Comparison of ENCODE assay signal across 8 cellular contexts in genomic region chr6:148509789-148510581, GRCh38.
DNase-seq lines count a peak whose midpoint lies in the region; ATAC-seq and TF ChIP-seq lines count a peak whose summit lies in the region.

No MANE protein-coding gene starts in this region.

- peak overlapping the region; percentile 80 to 87 (median 86) for H3K4me3 Mint-ChIP-seq in nephron
- no peak overlapping the region for H3K4me3 Mint-ChIP-seq in T-helper 2 cell treated with Interferon-gamma antibody and Interleukin-4, amounts not matched to agents 5 μg/mL and 100 μg/mL, for 36 hours

- H3K9me2 ChIP-seq in PC-3 (replicated peaks; ENCODE audit: low read length): no peaks in the 10 kb centered on the region

- no peak overlapping the region for H3K27ac ChIP-seq in PC-3 (ENCODE audit: low read length)

- H3K9me3 ChIP-seq in PC-3 (ENCODE audit: low read length): no peaks in the 10 kb centered on the region

- no peaks in the 10 kb centered on the region for H3F3A ChIP-seq in PC-3 (ENCODE audit: low read length, unreplicated experiment)

- CTCF ChIA-PET in PC-3 (lab: Charles Lee): no interaction called here

- H3K36me3 ChIP-seq in PC-3 (ENCODE audit: low read depth, low read length): no peaks in the 10 kb centered on the region

- DNase-seq in PC-3 (no peak), epithelial cell of esophagus (ENCODE audit: low read depth) (peak; percentile 68), medulla oblongata (ENCODE audit: extremely low spot score) (no peak)
- DNase-seq in T-helper 2 cell treated with Interferon-gamma antibody and Interleukin-4, amounts not matched to agents 5 μg/mL and 100 μg/mL, for 36 hours (ENCODE audit: low spot score): no peak

- H3K4me2 ChIP-seq in PC-3 (ENCODE audit: low read length): no peak overlapping the region

- BruUV-seq in PC-3 (replicated peaks; lab: Mats Ljungman, UMichigan): no TSS peak

- H3K27me3 ChIP-seq in PC-3 (ENCODE audit: low read length): no peaks in the 10 kb centered on the region

- H3K9me3 Mint-ChIP-seq in nephron: no peaks in the 10 kb centered on the region
- H3K9me3 Mint-ChIP-seq in T-helper 2 cell treated with Interferon-gamma antibody and Interleukin-4, amounts not matched to agents 5 μg/mL and 100 μg/mL, for 36 hours: no peaks in the 10 kb centered on the region

- H3K4me3 ChIP-seq in PC-3 (ENCODE audit: low read length) (no peak overlapping the region), epithelial cell of esophagus (ENCODE audit: low read length) (no peak overlapping the region)

- H3K27me3 Mint-ChIP-seq in nephron (ENCODE audit: low read depth): peaks cover 4% of the 10 kb centered on the region
- peaks cover 29% of the 10 kb centered on the region for H3K27me3 Mint-ChIP-seq in T-helper 2 cell treated with Interferon-gamma antibody and Interleukin-4, amounts not matched to agents 5 μg/mL and 100 μg/mL, for 36 hours (ENCODE audit: low read depth)

- POLR2A ChIA-PET in PC-3 (lab: Charles Lee; ENCODE audit: unreplicated experiment): no interaction called here

- TF ChIP-seq CTCF in PC-3 (conservative IDR thresholded peaks at IDR 0.05; ENCODE audit: low read depth, low read length): no peak
- no peak for TF ChIP-seq CTCF in epithelial cell of esophagus (IDR thresholded peaks at IDR 0.05; ENCODE audit: insufficient read depth, low read depth, low read length, missing control alignments)
- TF ChIP-seq CTCF in nephron (IDR thresholded peaks at IDR 0.05; ENCODE audit: unreplicated experiment in 3 of 3): no peak

- no peaks in the 10 kb centered on the region for H4K20me1 ChIP-seq in PC-3 (ENCODE audit: low read length)

- no peak overlapping the region for H3K9ac ChIP-seq in PC-3 (ENCODE audit: low read length)

- H3K4me1 ChIP-seq in PC-3 (ENCODE audit: insufficient read depth, low read length): no peaks in the 10 kb centered on the region

- peak; percentile 53 for ATAC-seq in GM19025 (IDR thresholded peaks at IDR 0.05; ENCODE audit: low read depth, unreplicated experiment)
- peak; percentile 74 for ATAC-seq in HG03139 (IDR thresholded peaks at IDR 0.05; ENCODE audit: unreplicated experiment)
- peak; percentile 35; the same call in 1 of the 2 replicates for ATAC-seq in PC-3
- no peak for ATAC-seq in GM21737 (IDR thresholded peaks at IDR 0.05; ENCODE audit: unreplicated experiment)

- H3K27ac Mint-ChIP-seq in nephron: peak overlapping the region; percentile 94 to 98 (median 95)
- H3K27ac Mint-ChIP-seq in T-helper 2 cell treated with Interferon-gamma antibody and Interleukin-4, amounts not matched to agents 5 μg/mL and 100 μg/mL, for 36 hours: no peak overlapping the region

- H2AFZ ChIP-seq in PC-3 (ENCODE audit: low read length): no peak overlapping the region

- intact Hi-C loops in PC-3 (cut with micrococcal nuclease): no loop called here

- H3K4me1 Mint-ChIP-seq in nephron: peaks cover 62% of the 10 kb centered on the region
- no peaks in the 10 kb centered on the region for H3K4me1 Mint-ChIP-seq in T-helper 2 cell treated with Interferon-gamma antibody and Interleukin-4, amounts not matched to agents 5 μg/mL and 100 μg/mL, for 36 hours (ENCODE audit: low read depth)

- H3K79me2 ChIP-seq in PC-3 (ENCODE audit: low read length): no peaks in the 10 kb centered on the region

- H3K36me3 Mint-ChIP-seq in nephron (ENCODE audit: low read depth): peaks cover 18% of the 10 kb centered on the region
- no peaks in the 10 kb centered on the region for H3K36me3 Mint-ChIP-seq in T-helper 2 cell treated with Interferon-gamma antibody and Interleukin-4, amounts not matched to agents 5 μg/mL and 100 μg/mL, for 36 hours (ENCODE audit: low read depth)
